Comparison of ENCODE assay signal across 8 cellular contexts in genomic region chr10:21496285-21497176, GRCh38. TPM values are rescaled to one million over a fixed set of nuclear protein-coding genes. Genes with fewer than 3 reads are reported as not detected.
DNase-seq lines count a peak whose midpoint lies in the region; ATAC-seq, FAIRE-seq and TF ChIP-seq lines count a peak whose summit lies in the region.

No MANE protein-coding gene starts in this region.

- peak overlapping the region; percentile 94 for H3K9ac ChIP-seq in HepG2 (ENCODE audit: insufficient read depth, low read depth, low read length)

- H3K27me3 ChIP-seq in HAP-1 (ENCODE audit: low read depth) (no peaks in the 10 kb centered on the region; the same call in 1 of the 2 replicates), MG63 (no peaks in the 10 kb centered on the region), HepG2 (ENCODE audit: control insufficient read depth in 1 of 2, insufficient read depth in 2 of 2, low read length in 2 of 2) (no peaks in the 10 kb centered on the region; a peak in 1 of 5 replicates)

- H3K4me2 ChIP-seq in HepG2 (ENCODE audit: low read depth, low read length): peak overlapping the region; percentile 85

- no peaks in the 10 kb centered on the region for H3K36me3 ChIP-seq in HAP-1 (replicated peaks)
- H3K36me3 ChIP-seq in MG63: no peaks in the 10 kb centered on the region
- no peaks in the 10 kb centered on the region for H3K36me3 ChIP-seq in HepG2 (replicated peaks in 1 of 2; ENCODE audit: control insufficient read depth in 1 of 2, insufficient read depth in 2 of 2, low read length in 2 of 2)

- TF ChIP-seq CTCF in activated B cell treated with CpG ODN at 0.5 μM for 24 hours (IDR thresholded peaks at IDR 0.05) (no peak), HepG2 (CRISPR knock-in tag; IDR thresholded peaks at IDR 0.05) (peak; percentile 70)

- POLR2A ChIA-PET in activated B cell treated with CpG ODN at 0.5 μM for 24 hours (lab: Charles Lee) (interaction anchor here (0.6 to 3.2 kb wide), 6 partner anchors 20 to 761 kb away, joined by 4 to 18 read pairs (median 8); partner anchors contain the start of gene SKIDA1), HepG2 (lab: Yijun Ruan, JAX) (interaction anchor here (0.6 to 5.1 kb wide), 33 partner anchors 9 to 1714 kb away, joined by 3 to 294 read pairs (median 5); partner anchors contain the start of genes MLLT10 and SKIDA1)

- no peak overlapping the region for H3K27ac Mint-ChIP-seq in activated B cell treated with CpG ODN at 0.5 μM for 24 hours

- DNase-seq in NCI-H1417 (lab: John Stamatoyannopoulos, UW) (peak; percentile 43 to 85 (median 79)), NCI-H1417 treated with DMSO at 0.1 percent for 48 hours (lab: John Stamatoyannopoulos, UW) (no peak), HAP-1 (ENCODE audit: low spot score in 2 of 2) (peak; percentile 58 to 77), MG63 (peak; percentile 27), activated B cell treated with CpG ODN at 0.5 μM for 24 hours (peak; percentile 53), dedifferentiated amniotic fluid mesenchymal stem cell (ENCODE audit: extremely low spot score) (peak; percentile 42), HepG2 (ENCODE audit: low spot score) (peak; percentile 54)
- peak; percentile 34 for DNase-seq in stimulated activated CD8-positive, alpha-beta memory T cell treated with anti-CD3 and anti-CD28 coated beads, Interleukin-4, amount 100 ng/mL, for 24 hours (ENCODE audit: low read depth)

- H3K9me3 ChIP-seq in HAP-1: no peaks in the 10 kb centered on the region
- H3K9me3 ChIP-seq in MG63: no peaks in the 10 kb centered on the region
- H3K9me3 ChIP-seq in HepG2 (ENCODE audit: low read length): no peaks in the 10 kb centered on the region

- no peak overlapping the region for H2AFZ ChIP-seq in HepG2 (ENCODE audit: low read length)

- no peaks in the 10 kb centered on the region for H3K36me3 Mint-ChIP-seq in activated B cell treated with CpG ODN at 0.5 μM for 24 hours (ENCODE audit: low read depth)

- no peak for FAIRE-seq in HepG2 (lab: Jason Lieb, UNC)

- no peaks in the 10 kb centered on the region for H4K20me1 ChIP-seq in HepG2 (ENCODE audit: insufficient read depth, low read length)

- intact Hi-C loops in activated B cell treated with CpG ODN at 0.5 μM for 24 hours (cut with micrococcal nuclease) (loop anchor here (1.0 to 10.0 kb wide), 10 partner anchors 20 to 1698 kb away; partner anchors contain the start of genes COMMD3, MSRB2, PTF1A and SKIDA1), HepG2 (cut with micrococcal nuclease; ENCODE audit: unreplicated experiment) (loop anchor here (1.0 to 10.0 kb wide), 6 partner anchors 20 to 456 kb away; partner anchors contain the start of gene SKIDA1)

- peaks cover 5% of the 10 kb centered on the region for H3K4me1 ChIP-seq in HAP-1
- H3K4me1 ChIP-seq in HepG2 (ENCODE audit: insufficient read depth, low read length): peaks cover 44% of the 10 kb centered on the region

- WGBS in HepG2 (ENCODE audit: low lambda C conversion rate): 2% methylated on average over 63 of the region's 79 CpGs

- TF ChIP-seq RAD21 in HepG2 (CRISPR knock-in tag; IDR thresholded peaks at IDR 0.05): no peak

- peak overlapping the region; percentile 85 for H3K4me3 Mint-ChIP-seq in activated B cell treated with CpG ODN at 0.5 μM for 24 hours

- peaks cover 5% of the 10 kb centered on the region for H3K79me2 ChIP-seq in HepG2 (ENCODE audit: insufficient read depth, low read length)

- BruUV-seq in HepG2 (replicated peaks; lab: Mats Ljungman, UMichigan): TSS peak; percentile 91

- peaks cover 36% of the 10 kb centered on the region for H3K4me1 Mint-ChIP-seq in activated B cell treated with CpG ODN at 0.5 μM for 24 hours

- H3K4me3 ChIP-seq in HAP-1 (peak overlapping the region; percentile 72), MG63 (peak overlapping the region; percentile 66), HepG2 (replicated peaks in 1 of 3; ENCODE audit: insufficient read depth in 1 of 3, low read depth in 2 of 3, low read length in 3 of 3) (peak overlapping the region; percentile 82 to 95 (median 83))

- peaks cover 50% of the 10 kb centered on the region for H3K27me3 Mint-ChIP-seq in activated B cell treated with CpG ODN at 0.5 μM for 24 hours

- no peak; a peak in 1 of 4 replicates for TF ChIP-seq POLR2A in HepG2 (IDR thresholded peaks at IDR 0.05; ENCODE audit: insufficient read depth in 1 of 2, low read depth in 2 of 2, low read length in 2 of 2)

- no peaks in the 10 kb centered on the region for H3K9me3 Mint-ChIP-seq in activated B cell treated with CpG ODN at 0.5 μM for 24 hours

- TF ChIP-seq EP300 in HepG2 (IDR thresholded peaks at IDR 0.05; ENCODE audit: low read depth in 2 of 2, low read length in 2 of 2) (no peak), HepG2 (CRISPR knock-in tag; IDR thresholded peaks at IDR 0.05; ENCODE audit: borderline replicate concordance) (no peak)

- in situ Hi-C loops in HAP-1 (cut with MboI; ENCODE audit: low sequenced_read_pairs) (loop anchor here (25.0 kb wide), 2 partner anchors 409 to 466 kb away; no protein-coding TSS in a partner anchor), HepG2 (cut with HindIII; ENCODE audit: extremely low pct_ligation_motif_present, low pct_unique_long_range_greater_than_20kb) (loop anchor here (10.0 to 25.0 kb wide), 2 partner anchors 209 to 458 kb away; no protein-coding TSS in a partner anchor)

- CTCF ChIA-PET in activated B cell treated with CpG ODN at 0.5 μM for 24 hours (lab: Charles Lee) (interaction anchor here (0.6 to 4.1 kb wide), 17 partner anchors 14 to 1489 kb away, joined by 3 to 21 read pairs (median 4); partner anchors contain the start of genes COMMD3, SKIDA1 and SPAG6), HepG2 (lab: Yijun Ruan, JAX; ENCODE audit: low intra/inter-chr PET ratio, low total read pairs) (interaction anchor here (0.8 to 2.9 kb wide), 10 partner anchors 10 to 314 kb away, joined by 3 to 13 read pairs (median 6); partner anchors contain the start of genes MLLT10 and SKIDA1)

- peak overlapping the region; percentile 98 for H3K27ac ChIP-seq in HepG2 (ENCODE audit: extremely low read length, insufficient read depth, low read length)

- peak; percentile 57 for ATAC-seq in activated B cell treated with CpG ODN at 0.5 μM for 24 hours (ENCODE audit: low read depth)
- ATAC-seq in HepG2: peak; percentile 61

RNA-seq across cellular contexts. Expression of gene SKIDA1, which starts 29.0 kb away (rescaled TPM):
- 2.0 and 3.1 TPM in 2 replicates for total RNA-seq in MG63 (2014; rRNA removed; shearing (Covaris generic); ENCODE audit: low replicate concordance)
- total RNA-seq in activated B cell treated with CpG ODN at 0.5 μM for 24 hours (0.60 TPM in 1 of 2 replicates, not detected in the other), HepG2 (2016; rRNA removed; fragmentation: Illumina TruSeq; extraction: Trizol) (1.4 and 1.5 TPM in 2 replicates)
- total RNA-seq in HepG2 (2016; cell fraction: cytosol; rRNA removed; fragmentation: Illumina TruSeq; extraction: Trizol; ENCODE audit: low read depth): 0.35 and 0.40 TPM in 2 replicates
- 1.1 and 1.2 TPM in 2 replicates for total RNA-seq in HepG2 (2016; cell fraction: insoluble cytoplasmic fraction; rRNA removed; fragmentation: Illumina TruSeq; extraction: Trizol)
- total RNA-seq in HepG2 (2016; cell fraction: membrane; rRNA removed; fragmentation: Illumina TruSeq; extraction: Trizol): 1.1 TPM in 2 replicates
- total RNA-seq in HepG2 (2016; cell fraction: nucleus; rRNA removed; fragmentation: Illumina TruSeq; extraction: Trizol): 1.4 TPM in 2 replicates
- polyA plus RNA-seq in HepG2 (2011; rRNA removed): 0.29 and 0.73 TPM in 2 replicates
- polyA plus RNA-seq in HepG2 (2011; cell fraction: cytosol; rRNA removed): 0.17 and 0.19 TPM in 2 replicates
- 0.45 and 0.59 TPM in 2 replicates for polyA plus RNA-seq in HepG2 (2011; cell fraction: nucleus; rRNA removed)
- polyA plus RNA-seq in HepG2 (2012): 0.24 and 0.85 TPM in 2 replicates
- 0.11 and 0.58 TPM in 2 replicates for polyA plus RNA-seq in HepG2 (2016; cell fraction: cytosol; fragmentation: Illumina TruSeq; extraction: Trizol; ENCODE audit: low read depth)
- polyA plus RNA-seq in HepG2 (2016; cell fraction: insoluble cytoplasmic fraction; fragmentation: Illumina TruSeq; extraction: Trizol; ENCODE audit: low read depth): 0.67 and 0.78 TPM in 2 replicates
- polyA plus RNA-seq in HepG2 (2016; cell fraction: membrane; fragmentation: Illumina TruSeq; extraction: Trizol; ENCODE audit: low read depth): 0.33 and 0.58 TPM in 2 replicates
- 2.7 and 2.8 TPM in 2 replicates for polyA plus RNA-seq in HepG2 (2016; cell fraction: nucleus; fragmentation: Illumina TruSeq; extraction: Trizol; ENCODE audit: insufficient read depth, low read depth)
- 0.12 and 0.28 TPM in 2 replicates for polyA minus RNA-seq in HepG2 (2011; rRNA and poly(A)+ RNA removed; ENCODE audit: low replicate concordance)
- polyA minus RNA-seq in HepG2 (2011; cell fraction: cytosol; rRNA and poly(A)+ RNA removed): 0.49 and 0.88 TPM in 2 replicates
- polyA minus RNA-seq in HepG2 (2011; cell fraction: nucleus; rRNA and poly(A)+ RNA removed): 0.50 and 0.52 TPM in 2 replicates

RNA-seq across cellular contexts. Expression of gene MLLT10, which starts 37.5 kb away (rescaled TPM):
- total RNA-seq in MG63 (2014; rRNA removed; shearing (Covaris generic); ENCODE audit: low replicate concordance): 15.2 and 22.5 TPM in 2 replicates
- total RNA-seq in activated B cell treated with CpG ODN at 0.5 μM for 24 hours (40.6 and 48.7 TPM in 2 replicates), HepG2 (2016; rRNA removed; fragmentation: Illumina TruSeq; extraction: Trizol) (39.3 and 51.3 TPM in 2 replicates)
- total RNA-seq in HepG2 (2016; cell fraction: cytosol; rRNA removed; fragmentation: Illumina TruSeq; extraction: Trizol; ENCODE audit: low read depth): 32.5 and 35.1 TPM in 2 replicates
- total RNA-seq in HepG2 (2016; cell fraction: insoluble cytoplasmic fraction; rRNA removed; fragmentation: Illumina TruSeq; extraction: Trizol): 40.6 and 48.2 TPM in 2 replicates
- 43.6 and 51.5 TPM in 2 replicates for total RNA-seq in HepG2 (2016; cell fraction: membrane; rRNA removed; fragmentation: Illumina TruSeq; extraction: Trizol)
- total RNA-seq in HepG2 (2016; cell fraction: nucleus; rRNA removed; fragmentation: Illumina TruSeq; extraction: Trizol): 132 and 141 TPM in 2 replicates
- polyA plus RNA-seq in HepG2 (2011; rRNA removed): 72.1 and 84.1 TPM in 2 replicates
- polyA plus RNA-seq in HepG2 (2011; cell fraction: cytosol; rRNA removed): 52.6 and 55.4 TPM in 2 replicates
- polyA plus RNA-seq in HepG2 (2011; cell fraction: nucleus; rRNA removed): 70.8 and 78.9 TPM in 2 replicates
- 36.4 and 36.6 TPM in 2 replicates for polyA plus RNA-seq in HepG2 (2012)
- 39.6 and 43.2 TPM in 2 replicates for polyA plus RNA-seq in HepG2 (2016; cell fraction: cytosol; fragmentation: Illumina TruSeq; extraction: Trizol; ENCODE audit: low read depth)
- 41.2 and 47.5 TPM in 2 replicates for polyA plus RNA-seq in HepG2 (2016; cell fraction: insoluble cytoplasmic fraction; fragmentation: Illumina TruSeq; extraction: Trizol; ENCODE audit: low read depth)
- 46.0 and 49.8 TPM in 2 replicates for polyA plus RNA-seq in HepG2 (2016; cell fraction: membrane; fragmentation: Illumina TruSeq; extraction: Trizol; ENCODE audit: low read depth)
- polyA plus RNA-seq in HepG2 (2016; cell fraction: nucleus; fragmentation: Illumina TruSeq; extraction: Trizol; ENCODE audit: insufficient read depth, low read depth): 59.3 and 60.4 TPM in 2 replicates
- polyA minus RNA-seq in HepG2 (2011; rRNA and poly(A)+ RNA removed; ENCODE audit: low replicate concordance): 65.5 and 210 TPM in 2 replicates
- polyA minus RNA-seq in HepG2 (2011; cell fraction: cytosol; rRNA and poly(A)+ RNA removed): 28.0 and 33.0 TPM in 2 replicates
- polyA minus RNA-seq in HepG2 (2011; cell fraction: nucleus; rRNA and poly(A)+ RNA removed): 342 and 460 TPM in 2 replicates
